In the genomic region with DNA sequence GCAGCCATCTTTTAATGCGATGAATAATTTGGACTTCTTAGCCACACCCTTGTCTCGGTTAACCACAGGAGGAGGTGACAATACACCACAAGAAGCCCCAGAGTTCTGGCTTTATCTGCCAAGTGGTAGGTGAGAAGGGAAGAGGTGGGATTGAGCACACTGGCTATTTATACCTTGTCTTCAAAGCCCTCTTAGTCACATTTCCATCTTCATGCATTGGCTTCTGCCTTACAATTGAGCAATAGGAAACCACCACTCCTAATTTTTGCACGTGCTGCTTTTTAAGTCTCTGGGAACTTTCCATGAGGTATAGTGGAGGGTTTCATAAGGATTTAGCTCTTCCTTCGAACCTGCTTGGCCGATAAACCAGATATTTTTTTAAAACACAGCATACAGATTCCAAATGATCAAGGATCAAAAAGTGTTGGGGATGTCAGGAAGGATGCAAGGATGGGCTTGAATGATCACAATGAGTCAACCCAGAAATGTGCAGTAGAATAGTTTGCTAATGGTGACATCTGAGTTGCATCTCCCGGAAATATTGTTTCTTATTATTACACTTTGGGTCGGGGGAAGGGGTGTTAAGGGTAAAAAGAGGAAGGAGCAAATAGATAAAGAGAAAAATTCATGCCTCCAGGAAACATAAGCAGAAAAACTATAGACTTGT, we compare ENCODE assay signal across 11 cellular contexts. TPM values are rescaled to one million over a fixed set of nuclear protein-coding genes. Genes with fewer than 3 reads are reported as not detected.
DNase-seq lines count a peak whose midpoint lies in the region; ATAC-seq and TF ChIP-seq lines count a peak whose summit lies in the region.
"Had no signal": no experiment of that assay in that cellular context is flagged by ENCODE, and none has a peak within 500 bp of the region (broad histone marks: within the 10 kb centered on the region; RNA-seq: fewer than 3 reads in every experiment).

No MANE protein-coding gene starts in this region.

- no peaks in the 10 kb centered on the region for H3K9me2 ChIP-seq in PC-9 (ENCODE audit: insufficient read depth)

- no peak overlapping the region for H3K4me3 ChIP-seq in Jurkat, Clone E6-1 (ENCODE audit: low read length)
- H3K4me3 ChIP-seq in osteoblast (ENCODE audit: insufficient read depth, low read length) (no peak overlapping the region), PC-9 (no peak overlapping the region)

- H3F3A ChIP-seq in PC-9 (ENCODE audit: insufficient read depth, low read depth) = no peaks in the 10 kb centered on the region

- POLR2A ChIA-PET in activated CD4-positive, alpha-beta T cell treated with anti-CD3 and anti-CD28 coated beads, Interleukin-2, amount 10 ng/mL, durations not matched to agents 7 days and 5 days (lab: Charles Lee) = no interaction called here
- POLR2A ChIA-PET in PC-9 (lab: Charles Lee; ENCODE audit: unreplicated experiment) = no interaction called here

- H3K4me2 ChIP-seq in osteoblast (ENCODE audit: insufficient read depth, low read length) = no peak overlapping the region
- no peak overlapping the region for H3K4me2 ChIP-seq in PC-9

- H3K36me3 ChIP-seq in osteoblast (ENCODE audit: insufficient read depth, low read length) (no peaks in the 10 kb centered on the region), PC-9 (ENCODE audit: low read depth) (no peaks in the 10 kb centered on the region)

- H3K4me1 ChIP-seq in osteoblast (ENCODE audit: insufficient read depth, low read length) (no peaks in the 10 kb centered on the region), PC-9 (replicated peaks; ENCODE audit: insufficient read depth) (no peaks in the 10 kb centered on the region)

- H4K20me1 ChIP-seq in osteoblast (ENCODE audit: insufficient read depth, low read length) (no peaks in the 10 kb centered on the region), PC-9 (ENCODE audit: insufficient read depth) (no peaks in the 10 kb centered on the region)

- intact Hi-C loops in PC-9 (cut with micrococcal nuclease; ENCODE audit: unreplicated experiment) = no loop called here

- no peaks in the 10 kb centered on the region for H3K9me3 Mint-ChIP-seq in activated CD4-positive, alpha-beta T cell treated with anti-CD3 and anti-CD28 coated beads, Interleukin-2, amount 10 ng/mL, durations not matched to agents 7 days and 5 days

- no peaks in the 10 kb centered on the region for H3K79me2 ChIP-seq in osteoblast (ENCODE audit: insufficient read depth, low read length)
- no peaks in the 10 kb centered on the region for H3K79me2 ChIP-seq in PC-9 (ENCODE audit: low read depth)

- H3K9me3 ChIP-seq in osteoblast (ENCODE audit: low read depth, low read length) (no peaks in the 10 kb centered on the region), PC-9 (ENCODE audit: insufficient read depth, low read depth) (no peaks in the 10 kb centered on the region)

- no peak for ATAC-seq in GM19324 (IDR thresholded peaks at IDR 0.05; ENCODE audit: low FRiP score, unreplicated experiment)

- DNase-seq in activated CD4-positive, alpha-beta T cell treated with anti-CD3 and anti-CD28 coated beads, Interleukin-2, amount 10 ng/mL, durations not matched to agents 7 days and 5 days = peak; percentile 36
- DNase-seq in activated CD4-positive, alpha-beta T cell treated with anti-CD3 and anti-CD28 coated beads, Interleukin-2, amount 50 U/mL, for 1 hour = no peak
- DNase-seq in Jurkat, Clone E6-1 (ENCODE audit: low read depth, low spot score) = peak; percentile 65
- peak; percentile 19 to 20 for DNase-seq in activated T-cell treated with anti-CD3 and anti-CD28 coated beads, Interleukin-2, amount 50 U/mL, for 48 hours
- DNase-seq in osteoblast (ENCODE audit: insufficient read length, low spot score, missing footprints) (peak; percentile 84), PC-9 (no peak), NCI-H1436 treated with DMSO at 0.1 percent for 48 hours (lab: John Stamatoyannopoulos, UW) (no peak)
- DNase-seq: cerebellar nuclear complex, NCI-H2029, T-helper 9 cell had no signal

- H3K27ac Mint-ChIP-seq in activated CD4-positive, alpha-beta T cell treated with anti-CD3 and anti-CD28 coated beads, Interleukin-2, amount 10 ng/mL, durations not matched to agents 7 days and 5 days = no peak overlapping the region

- CTCF ChIA-PET in activated CD4-positive, alpha-beta T cell treated with anti-CD3 and anti-CD28 coated beads, Interleukin-2, amount 10 ng/mL, durations not matched to agents 7 days and 5 days (lab: Charles Lee) = no interaction called here
- CTCF ChIA-PET in PC-9 (lab: Charles Lee) = no interaction called here

- no peak overlapping the region for H3K27ac ChIP-seq in osteoblast (ENCODE audit: low read depth, low read length)
- no peak overlapping the region for H3K27ac ChIP-seq in PC-9

- no peak overlapping the region for H2AFZ ChIP-seq in osteoblast (ENCODE audit: low read length)
- H2AFZ ChIP-seq in PC-9 = no peak overlapping the region

- no peak overlapping the region for H3K4me3 Mint-ChIP-seq in activated CD4-positive, alpha-beta T cell treated with anti-CD3 and anti-CD28 coated beads, Interleukin-2, amount 10 ng/mL, durations not matched to agents 7 days and 5 days

- H3K27me3 Mint-ChIP-seq in activated CD4-positive, alpha-beta T cell treated with anti-CD3 and anti-CD28 coated beads, Interleukin-2, amount 10 ng/mL, durations not matched to agents 7 days and 5 days = peaks cover 20% of the 10 kb centered on the region

- no peak for TF ChIP-seq CTCF in osteoblast (IDR thresholded peaks at IDR 0.05; ENCODE audit: extremely low read depth, low read depth, low read length)
- no peak for TF ChIP-seq CTCF in PC-9 (conservative IDR thresholded peaks at IDR 0.05)

- peaks cover 15% of the 10 kb centered on the region for H3K4me1 Mint-ChIP-seq in activated CD4-positive, alpha-beta T cell treated with anti-CD3 and anti-CD28 coated beads, Interleukin-2, amount 10 ng/mL, durations not matched to agents 7 days and 5 days

- no TSS peak for BruUV-seq in PC-9 (replicated peaks; lab: Mats Ljungman, UMichigan)

- no peaks in the 10 kb centered on the region for H3K36me3 Mint-ChIP-seq in activated CD4-positive, alpha-beta T cell treated with anti-CD3 and anti-CD28 coated beads, Interleukin-2, amount 10 ng/mL, durations not matched to agents 7 days and 5 days (ENCODE audit: low read depth)

- H3K27me3 ChIP-seq in osteoblast (ENCODE audit: insufficient read depth, low read length) = no peaks in the 10 kb centered on the region
- no peaks in the 10 kb centered on the region for H3K27me3 ChIP-seq in PC-9 (ENCODE audit: insufficient read depth, low read depth)

RNA-seq across cellular contexts. Expression of gene PLAC8L1, which starts 25.5 kb away (rescaled TPM):
- under 1 TPM; 0.47 to 0.48 TPM for total RNA-seq in activated CD4-positive, alpha-beta T cell treated with anti-CD3 and anti-CD28 coated beads, Interleukin-2, amount 10 ng/mL, durations not matched to agents 7 days and 5 days
- polyA plus RNA-seq in Jurkat, Clone E6-1 (2012; ENCODE audit: insufficient read depth, insufficient read length) = 1.5 TPM
- total RNA-seq in osteoblast = not detected in 2 replicates
- not detected in 2 replicates for total RNA-seq in PC-9 (2021)

Comparison
In these comparisons a context has a peak if more than half of its experiments do, and no peak if none do; other contexts are left out.
1. DNase-seq: peak in activated CD4-positive, alpha-beta T cell treated with anti-CD3 and anti-CD28 coated beads, Interleukin-2, amount 10 ng/mL, durations not matched to agents 7 days and 5 days (single experiment), Jurkat, Clone E6-1 (single experiment), activated T-cell treated with anti-CD3 and anti-CD28 coated beads, Interleukin-2, amount 50 U/mL, for 48 hours (2 of 2) and osteoblast (single experiment); none in activated CD4-positive, alpha-beta T cell treated with anti-CD3 and anti-CD28 coated beads, Interleukin-2, amount 50 U/mL, for 1 hour (single experiment), PC-9 (0 of 2) and NCI-H1436 treated with DMSO at 0.1 percent for 48 hours (single experiment).